19 cellular contexts compared by ENCODE assay signal in the genomic region with DNA sequence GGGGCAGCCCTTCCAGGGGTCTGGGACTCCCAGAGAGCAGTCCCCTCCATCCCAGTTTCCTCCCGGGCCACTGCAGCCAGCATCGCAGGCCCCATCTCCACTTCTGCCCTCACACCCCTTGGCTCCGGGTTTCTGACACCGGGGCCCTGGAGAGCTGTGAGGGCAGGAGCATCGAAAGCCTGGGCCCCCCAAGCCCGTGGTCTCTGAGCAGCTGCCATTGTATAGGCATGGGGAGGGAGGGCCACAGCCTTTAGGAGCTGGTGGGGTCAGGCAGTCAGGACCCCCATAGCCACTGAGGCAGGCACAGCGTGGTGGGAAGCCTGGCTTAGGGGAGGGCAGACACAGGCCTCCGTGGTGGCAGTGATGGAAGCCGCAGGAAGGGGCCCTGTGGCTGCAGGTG.
"Had no signal": no experiment of that assay in that cellular context is flagged by ENCODE, and none has a peak within 500 bp of the region (broad histone marks: within the 10 kb centered on the region; RNA-seq: fewer than 3 reads in every experiment).

No MANE protein-coding gene starts in this region.

- H3K27me3 ChIP-seq: hepatocyte, ovary had no signal

- H3K4me2 ChIP-seq: hepatocyte, smooth muscle cell had no signal

- H3K36me3 ChIP-seq: ovary had no signal

- H3K79me2 ChIP-seq: hepatocyte had no signal

- H3K27ac ChIP-seq: coronary artery, hepatocyte, ovary had no signal

- H3K27ac Mint-ChIP-seq: nephron progenitor cell, progenitor cell of endocrine pancreas, type B pancreatic cell had no signal

- H3K4me3 Mint-ChIP-seq: nephron progenitor cell, type B pancreatic cell had no signal

- H3K9me3 ChIP-seq: ovary had no signal

- H3K36me3 Mint-ChIP-seq: type B pancreatic cell had no signal

- ATAC-seq: left colon, left ventricle myocardium superior, right cardiac atrium had no signal

- H3K9me3 Mint-ChIP-seq: type B pancreatic cell had no signal

- DNase-seq: effector CD8-positive, alpha-beta T cell; foreskin melanocyte; head of caudate nucleus; left colon; left ventricle myocardium superior; mesenchymal stem cell; midbrain; nephron progenitor cell; stimulated activated CD4-positive, alpha-beta T cell treated with anti-CD3 and anti-CD28 coated beads, Interleukin-2, amount 100 ng/mL, for 48 hours; stimulated activated naive CD4-positive, alpha-beta T cell treated with Interleukin-2 at 50 U/mL for 16 hours had no signal

- FAIRE-seq: urothelium cell line had no signal

- H3K4me3 ChIP-seq: coronary artery, hepatocyte, lung, ovary, smooth muscle cell had no signal

- H2AFZ ChIP-seq: hepatocyte had no signal
